1 cellular context compared by ENCODE assay signal in the genomic region with DNA sequence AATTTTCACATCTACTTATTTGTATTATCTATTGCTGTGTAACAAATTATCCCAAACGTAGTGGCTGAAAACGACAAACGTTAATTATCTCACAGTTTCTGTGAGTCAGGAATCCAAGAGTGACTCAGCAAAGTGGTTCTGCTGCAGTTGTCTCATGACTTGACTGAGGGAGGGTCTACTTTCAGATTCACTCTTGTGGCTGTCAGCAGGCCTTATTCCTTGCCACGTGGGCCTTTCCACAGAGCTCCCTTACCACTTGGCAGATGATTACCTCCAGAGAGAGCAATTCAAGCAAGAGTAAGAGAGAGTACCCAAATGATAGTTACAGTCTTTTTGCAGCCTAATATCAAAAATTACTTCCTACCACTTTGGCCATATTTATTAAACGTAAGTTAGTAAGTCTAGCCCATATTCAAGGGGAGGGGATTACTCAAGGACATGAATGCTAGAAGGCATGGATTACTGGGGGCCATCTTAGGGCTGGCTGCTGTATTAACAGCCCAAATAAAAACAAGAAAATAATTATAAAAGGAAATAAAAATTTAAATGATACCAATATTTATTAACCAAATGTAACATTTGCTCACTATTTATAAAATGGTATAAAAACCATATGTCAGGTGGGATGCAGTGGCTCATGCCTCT.
TF ChIP-seq lines count a peak whose summit lies in the region.

No MANE protein-coding gene starts in this region.

TF ChIP-seq in K562, 482 proteins besides CTCF, POLR2A, EP300 and RAD21 (continues in another document):
- TF ChIP-seq GATAD2B (IDR thresholded peaks at IDR 0.05; ENCODE audit: borderline replicate concordance): no peak
- TF ChIP-seq FOSL1 (tag; conservative IDR thresholded peaks at IDR 0.05): peak; percentile 93
- TF ChIP-seq RBM25 (IDR thresholded peaks at IDR 0.05; ENCODE audit: low read depth, low read length, severe bottlenecking): no peak
- TF ChIP-seq, protein P1, sequence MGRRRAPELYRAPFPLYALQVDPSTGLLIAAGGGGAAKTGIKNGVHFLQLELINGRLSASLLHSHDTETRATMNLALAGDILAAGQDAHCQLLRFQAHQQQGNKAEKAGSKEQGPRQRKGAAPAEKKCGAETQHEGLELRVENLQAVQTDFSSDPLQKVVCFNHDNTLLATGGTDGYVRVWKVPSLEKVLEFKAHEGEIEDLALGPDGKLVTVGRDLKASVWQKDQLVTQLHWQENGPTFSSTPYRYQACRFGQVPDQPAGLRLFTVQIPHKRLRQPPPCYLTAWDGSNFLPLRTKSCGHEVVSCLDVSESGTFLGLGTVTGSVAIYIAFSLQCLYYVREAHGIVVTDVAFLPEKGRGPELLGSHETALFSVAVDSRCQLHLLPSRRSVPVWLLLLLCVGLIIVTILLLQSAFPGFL (CRISPR knock-in tag; IDR thresholded peaks at IDR 0.05): no peak
- TF ChIP-seq, protein P2, sequence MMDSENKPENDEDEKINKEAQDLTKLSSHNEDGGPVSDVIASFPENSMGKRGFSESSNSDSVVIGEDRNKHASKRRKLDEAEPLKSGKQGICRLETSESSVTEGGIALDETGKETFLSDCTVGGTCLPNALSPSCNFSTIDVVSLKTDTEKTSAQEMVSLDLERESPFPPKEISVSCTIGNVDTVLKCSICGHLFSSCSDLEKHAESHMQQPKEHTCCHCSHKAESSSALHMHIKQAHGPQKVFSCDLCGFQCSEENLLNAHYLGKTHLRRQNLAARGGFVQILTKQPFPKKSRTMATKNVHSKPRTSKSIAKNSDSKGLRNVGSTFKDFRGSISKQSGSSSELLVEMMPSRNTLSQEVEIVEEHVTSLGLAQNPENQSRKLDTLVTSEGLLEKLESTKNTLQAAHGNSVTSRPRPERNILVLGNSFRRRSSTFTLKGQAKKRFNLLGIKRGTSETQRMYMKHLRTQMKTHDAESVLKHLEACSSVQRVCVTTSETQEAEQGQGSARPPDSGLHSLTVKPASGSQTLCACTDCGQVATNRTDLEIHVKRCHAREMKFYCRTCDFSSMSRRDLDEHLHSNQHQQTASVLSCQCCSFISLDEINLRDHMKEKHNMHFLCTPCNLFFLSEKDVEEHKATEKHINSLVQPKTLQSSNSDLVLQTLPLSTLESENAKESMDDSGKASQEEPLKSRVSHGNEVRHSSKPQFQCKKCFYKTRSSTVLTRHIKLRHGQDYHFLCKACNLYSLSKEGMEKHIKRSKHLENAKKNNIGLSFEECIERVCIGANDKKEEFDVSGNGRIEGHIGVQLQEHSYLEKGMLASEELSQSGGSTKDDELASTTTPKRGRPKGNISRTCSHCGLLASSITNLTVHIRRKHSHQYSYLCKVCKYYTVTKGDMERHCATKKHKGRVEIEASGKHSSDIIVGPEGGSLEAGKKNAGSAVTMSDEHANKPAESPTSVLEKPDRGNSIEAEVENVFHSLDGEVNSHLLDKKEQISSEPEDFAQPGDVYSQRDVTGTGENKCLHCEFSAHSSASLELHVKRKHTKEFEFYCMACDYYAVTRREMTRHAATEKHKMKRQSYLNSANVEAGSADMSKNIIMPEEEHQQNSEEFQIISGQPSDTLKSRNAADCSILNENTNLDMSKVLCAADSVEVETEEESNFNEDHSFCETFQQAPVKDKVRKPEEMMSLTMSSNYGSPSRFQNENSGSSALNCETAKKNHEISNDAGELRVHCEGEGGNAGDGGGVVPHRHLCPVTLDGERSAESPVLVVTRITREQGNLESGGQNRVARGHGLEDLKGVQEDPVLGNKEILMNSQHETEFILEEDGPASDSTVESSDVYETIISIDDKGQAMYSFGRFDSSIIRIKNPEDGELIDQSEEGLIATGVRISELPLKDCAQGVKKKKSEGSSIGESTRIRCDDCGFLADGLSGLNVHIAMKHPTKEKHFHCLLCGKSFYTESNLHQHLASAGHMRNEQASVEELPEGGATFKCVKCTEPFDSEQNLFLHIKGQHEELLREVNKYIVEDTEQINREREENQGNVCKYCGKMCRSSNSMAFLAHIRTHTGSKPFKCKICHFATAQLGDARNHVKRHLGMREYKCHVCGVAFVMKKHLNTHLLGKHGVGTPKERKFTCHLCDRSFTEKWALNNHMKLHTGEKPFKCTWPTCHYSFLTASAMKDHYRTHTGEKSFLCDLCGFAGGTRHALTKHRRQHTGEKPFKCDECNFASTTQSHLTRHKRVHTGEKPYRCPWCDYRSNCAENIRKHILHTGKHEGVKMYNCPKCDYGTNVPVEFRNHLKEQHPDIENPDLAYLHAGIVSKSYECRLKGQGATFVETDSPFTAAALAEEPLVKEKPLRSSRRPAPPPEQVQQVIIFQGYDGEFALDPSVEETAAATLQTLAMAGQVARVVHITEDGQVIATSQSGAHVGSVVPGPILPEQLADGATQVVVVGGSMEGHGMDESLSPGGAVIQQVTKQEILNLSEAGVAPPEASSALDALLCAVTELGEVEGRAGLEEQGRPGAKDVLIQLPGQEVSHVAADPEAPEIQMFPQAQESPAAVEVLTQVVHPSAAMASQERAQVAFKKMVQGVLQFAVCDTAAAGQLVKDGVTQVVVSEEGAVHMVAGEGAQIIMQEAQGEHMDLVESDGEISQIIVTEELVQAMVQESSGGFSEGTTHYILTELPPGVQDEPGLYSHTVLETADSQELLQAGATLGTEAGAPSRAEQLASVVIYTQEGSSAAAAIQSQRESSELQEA (IDR thresholded peaks at IDR 0.05; ENCODE audit: low read depth): no peak
- peak; percentile 73 for TF ChIP-seq RAD51 (IDR thresholded peaks at IDR 0.05; ENCODE audit: borderline replicate concordance, low read depth)
- no peak for TF ChIP-seq YBX1 (IDR thresholded peaks at IDR 0.05)
- no peak for TF ChIP-seq BRD4 (IDR thresholded peaks at IDR 0.05)
- no peak for TF ChIP-seq PHTF2 (CRISPR knock-in tag; IDR thresholded peaks at IDR 0.05)
- TF ChIP-seq RBM15 (IDR thresholded peaks at IDR 0.05; ENCODE audit: insufficient read depth, low read length): no peak
- no peak for TF ChIP-seq U2AF2 (optimal IDR thresholded peaks at IDR 0.05; ENCODE audit: low read depth, low read length)
- TF ChIP-seq ZNF253 (CRISPR knock-in tag; conservative IDR thresholded peaks at IDR 0.05): no peak
- peak; percentile 24; the same call in 1 of the 2 replicates for TF ChIP-seq TEAD2 (tag; IDR thresholded peaks at IDR 0.05)
- no peak for TF ChIP-seq HLTF (IDR thresholded peaks at IDR 0.05)
- TF ChIP-seq LARP7 (IDR thresholded peaks at IDR 0.05): no peak
- TF ChIP-seq, protein P3, sequence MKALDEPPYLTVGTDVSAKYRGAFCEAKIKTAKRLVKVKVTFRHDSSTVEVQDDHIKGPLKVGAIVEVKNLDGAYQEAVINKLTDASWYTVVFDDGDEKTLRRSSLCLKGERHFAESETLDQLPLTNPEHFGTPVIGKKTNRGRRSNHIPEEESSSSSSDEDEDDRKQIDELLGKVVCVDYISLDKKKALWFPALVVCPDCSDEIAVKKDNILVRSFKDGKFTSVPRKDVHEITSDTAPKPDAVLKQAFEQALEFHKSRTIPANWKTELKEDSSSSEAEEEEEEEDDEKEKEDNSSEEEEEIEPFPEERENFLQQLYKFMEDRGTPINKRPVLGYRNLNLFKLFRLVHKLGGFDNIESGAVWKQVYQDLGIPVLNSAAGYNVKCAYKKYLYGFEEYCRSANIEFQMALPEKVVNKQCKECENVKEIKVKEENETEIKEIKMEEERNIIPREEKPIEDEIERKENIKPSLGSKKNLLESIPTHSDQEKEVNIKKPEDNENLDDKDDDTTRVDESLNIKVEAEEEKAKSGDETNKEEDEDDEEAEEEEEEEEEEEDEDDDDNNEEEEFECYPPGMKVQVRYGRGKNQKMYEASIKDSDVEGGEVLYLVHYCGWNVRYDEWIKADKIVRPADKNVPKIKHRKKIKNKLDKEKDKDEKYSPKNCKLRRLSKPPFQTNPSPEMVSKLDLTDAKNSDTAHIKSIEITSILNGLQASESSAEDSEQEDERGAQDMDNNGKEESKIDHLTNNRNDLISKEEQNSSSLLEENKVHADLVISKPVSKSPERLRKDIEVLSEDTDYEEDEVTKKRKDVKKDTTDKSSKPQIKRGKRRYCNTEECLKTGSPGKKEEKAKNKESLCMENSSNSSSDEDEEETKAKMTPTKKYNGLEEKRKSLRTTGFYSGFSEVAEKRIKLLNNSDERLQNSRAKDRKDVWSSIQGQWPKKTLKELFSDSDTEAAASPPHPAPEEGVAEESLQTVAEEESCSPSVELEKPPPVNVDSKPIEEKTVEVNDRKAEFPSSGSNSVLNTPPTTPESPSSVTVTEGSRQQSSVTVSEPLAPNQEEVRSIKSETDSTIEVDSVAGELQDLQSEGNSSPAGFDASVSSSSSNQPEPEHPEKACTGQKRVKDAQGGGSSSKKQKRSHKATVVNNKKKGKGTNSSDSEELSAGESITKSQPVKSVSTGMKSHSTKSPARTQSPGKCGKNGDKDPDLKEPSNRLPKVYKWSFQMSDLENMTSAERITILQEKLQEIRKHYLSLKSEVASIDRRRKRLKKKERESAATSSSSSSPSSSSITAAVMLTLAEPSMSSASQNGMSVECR (CRISPR knock-in tag; IDR thresholded peaks at IDR 0.05): peak; percentile 34; the same call in 1 of the 2 replicates
- TF ChIP-seq TEAD1 (CRISPR knock-in tag; IDR thresholded peaks at IDR 0.05): peak in 1 of 2 experiments; percentile 51; a peak in 1 of 4 replicates
- no peak for TF ChIP-seq ZNF143 (CRISPR knock-in tag; IDR thresholded peaks at IDR 0.05)
- TF ChIP-seq POLR2AphosphoS2 (IDR thresholded peaks at IDR 0.05; ENCODE audit: low read length): no peak
- TF ChIP-seq STAT5B (CRISPR knock-in tag; IDR thresholded peaks at IDR 0.05): peak; percentile 23; the same call in 1 of the 2 replicates
- TF ChIP-seq ADNP (tag; IDR thresholded peaks at IDR 0.05): 0 out of 2 replicates have a peak, but pooled peaks have one; percentile 22
- TF ChIP-seq SMARCE1 (IDR thresholded peaks at IDR 0.05): peak; percentile 78
- TF ChIP-seq NCOR1 (IDR thresholded peaks at IDR 0.05): no peak; the same call in 1 of the 2 replicates
- no peak; the same call in 1 of the 2 replicates for TF ChIP-seq KLF6 (CRISPR knock-in tag; IDR thresholded peaks at IDR 0.05; ENCODE audit: borderline replicate concordance)
- TF ChIP-seq, protein P4, sequence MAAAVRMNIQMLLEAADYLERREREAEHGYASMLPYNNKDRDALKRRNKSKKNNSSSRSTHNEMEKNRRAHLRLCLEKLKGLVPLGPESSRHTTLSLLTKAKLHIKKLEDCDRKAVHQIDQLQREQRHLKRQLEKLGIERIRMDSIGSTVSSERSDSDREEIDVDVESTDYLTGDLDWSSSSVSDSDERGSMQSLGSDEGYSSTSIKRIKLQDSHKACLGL (CRISPR knock-in tag; IDR thresholded peaks at IDR 0.05; ENCODE audit: borderline replicate concordance, poor library complexity, severe bottlenecking): no peak
- peak; percentile 71 for TF ChIP-seq FOXM1 (IDR thresholded peaks at IDR 0.05; ENCODE audit: low read depth)
- TF ChIP-seq FOXM1 (CRISPR knock-in tag; IDR thresholded peaks at IDR 0.05; ENCODE audit: low read depth): no peak
- no peak for TF ChIP-seq ILF3 (IDR thresholded peaks at IDR 0.05; ENCODE audit: borderline replicate concordance)
